Comparison of ENCODE assay signal across 20 cellular contexts in genomic region chrX:28590394-28590793, GRCh38. TPM values are rescaled to one million over a fixed set of nuclear protein-coding genes. Genes with fewer than 3 reads are reported as not detected.
A peak's percentile ranks its signal among the peaks of the same experiment; 100 is the strongest.
DNase-seq lines count a peak whose midpoint lies in the region; ATAC-seq, FAIRE-seq and TF ChIP-seq lines count a peak whose summit lies in the region.
"Had no signal": no experiment of that assay in that cellular context is flagged by ENCODE, and none has a peak within 500 bp of the region (broad histone marks: within the 10 kb centered on the region; RNA-seq: fewer than 3 reads in every experiment).

No MANE protein-coding gene starts in this region.

- POLR2A ChIA-PET in endothelial cell of umbilical vein (lab: Charles Lee) = no interaction called here
- POLR2A ChIA-PET in activated CD4-positive, alpha-beta T cell treated with anti-CD3 and anti-CD28 coated beads for 36 hours (lab: Charles Lee) = no interaction called here

- no peak for TF ChIP-seq CTCF in endothelial cell of umbilical vein (IDR thresholded peaks at IDR 0.05; ENCODE audit: extremely low read depth in 1 of 2, insufficient read depth in 1 of 2, low read depth in 1 of 2, low read length in 2 of 2)
- peak; percentile 41 for TF ChIP-seq CTCF in type B pancreatic cell (conservative IDR thresholded peaks at IDR 0.05)
- no peak for TF ChIP-seq CTCF in mammary epithelial cell (conservative IDR thresholded peaks at IDR 0.05 in 1 of 2, IDR thresholded peaks at IDR 0.05 in 1 of 2; ENCODE audit: extremely low read depth in 1 of 2, insufficient read depth in 1 of 2, low read depth in 1 of 2, low read length in 2 of 2)

- no peak overlapping the region for H3K4me3 Mint-ChIP-seq in type B pancreatic cell
- H3K4me3 Mint-ChIP-seq in activated CD4-positive, alpha-beta T cell treated with anti-CD3 and anti-CD28 coated beads for 36 hours = no peak overlapping the region
- H3K4me3 Mint-ChIP-seq: activated naive CD8-positive, alpha-beta T cell treated with anti-CD3 and anti-CD28 coated beads for 36 hours; CD14-positive monocyte; HFFc6 had no signal

- H4K20me1 ChIP-seq in endothelial cell of umbilical vein (replicated peaks; ENCODE audit: control insufficient read depth, extremely low read depth, insufficient read depth, low read length) (no peaks in the 10 kb centered on the region), mammary epithelial cell (ENCODE audit: insufficient read depth, low read length) (no peaks in the 10 kb centered on the region)

- no peaks in the 10 kb centered on the region for H3K9me3 ChIP-seq in endothelial cell of umbilical vein (replicated peaks; ENCODE audit: control insufficient read depth, insufficient read depth, low read length)
- no peaks in the 10 kb centered on the region for H3K9me3 ChIP-seq in mammary epithelial cell (replicated peaks; ENCODE audit: insufficient read depth, low read length)
- H3K9me3 ChIP-seq: mucosa of descending colon, upper lobe of left lung had no signal

- no peak for FAIRE-seq in endothelial cell of umbilical vein (lab: Jason Lieb, UNC)
- FAIRE-seq: RCC 7860 had no signal

- H3K36me3 Mint-ChIP-seq in type B pancreatic cell = no peaks in the 10 kb centered on the region
- no peaks in the 10 kb centered on the region for H3K36me3 Mint-ChIP-seq in activated CD4-positive, alpha-beta T cell treated with anti-CD3 and anti-CD28 coated beads for 36 hours (ENCODE audit: low read depth)
- H3K36me3 Mint-ChIP-seq: activated naive CD8-positive, alpha-beta T cell treated with anti-CD3 and anti-CD28 coated beads for 36 hours; CD14-positive monocyte had no signal

- H3K4me1 Mint-ChIP-seq in type B pancreatic cell (ENCODE audit: unreplicated experiment) = peaks cover 16% of the 10 kb centered on the region
- no peaks in the 10 kb centered on the region for H3K4me1 Mint-ChIP-seq in activated CD4-positive, alpha-beta T cell treated with anti-CD3 and anti-CD28 coated beads for 36 hours
- H3K4me1 Mint-ChIP-seq: activated naive CD8-positive, alpha-beta T cell treated with anti-CD3 and anti-CD28 coated beads for 36 hours; CD14-positive monocyte had no signal

- DNase-seq in NCI-H1417 (lab: John Stamatoyannopoulos, UW) (peak in 2 of 3 experiments; percentile 15 to 56), NCI-H1417 treated with DMSO at 0.1 percent for 48 hours (lab: John Stamatoyannopoulos, UW) (no peak), endothelial cell of umbilical vein (ENCODE audit: low read depth, low spot score) (peak; percentile 69), left kidney (ENCODE audit: low read depth, low spot score) (peak; percentile 20), type B pancreatic cell (ENCODE audit: extremely low spot score, unreplicated experiment) (no peak), mammary epithelial cell (no peak)
- DNase-seq in activated CD4-positive, alpha-beta T cell treated with anti-CD3 and anti-CD28 coated beads for 36 hours = no peak
- DNase-seq: activated naive CD8-positive, alpha-beta T cell treated with anti-CD3 and anti-CD28 coated beads for 36 hours; HFFc6; islet precursor cell; mucosa of descending colon; NCI-H2081; NCI-H748 treated with DMSO at 0.1 percent for 48 hours; upper lobe of left lung had no signal

- peak overlapping the region in 2 of 3 experiments; percentile 1 to 36 for H3K4me3 ChIP-seq in endothelial cell of umbilical vein (replicated peaks in 1 of 3; ENCODE audit: insufficient read depth in 1 of 3, low read depth in 1 of 3, low read length in 3 of 3)
- no peak overlapping the region for H3K4me3 ChIP-seq in mammary epithelial cell (replicated peaks in 1 of 3; ENCODE audit: insufficient read depth in 1 of 3, low read depth in 2 of 3, low read length in 3 of 3)
- H3K4me3 ChIP-seq: mucosa of descending colon, upper lobe of left lung had no signal

- dilution Hi-C loops in endothelial cell of umbilical vein (cut with MboI; ENCODE audit: extremely low pct_ligation_motif_present, low sequenced_read_pairs) (no loop called here), mammary epithelial cell (cut with HindIII; ENCODE audit: low sequenced_read_pairs) (no loop called here)

- H3K36me3 ChIP-seq in endothelial cell of umbilical vein (ENCODE audit: control insufficient read depth in 2 of 2, extremely low read depth in 1 of 2, insufficient read depth in 2 of 2, low read length in 2 of 2) (no peaks in the 10 kb centered on the region), mammary epithelial cell (ENCODE audit: insufficient read depth, low read length) (no peaks in the 10 kb centered on the region)
- H3K36me3 ChIP-seq: upper lobe of left lung had no signal

- H3K27me3 Mint-ChIP-seq in type B pancreatic cell = peaks cover 19% of the 10 kb centered on the region
- peaks cover 1% of the 10 kb centered on the region for H3K27me3 Mint-ChIP-seq in activated CD4-positive, alpha-beta T cell treated with anti-CD3 and anti-CD28 coated beads for 36 hours

- ATAC-seq in activated CD4-positive, alpha-beta T cell treated with anti-CD3 and anti-CD28 coated beads for 36 hours = no peak
- no peak for ATAC-seq in HG02840 (IDR thresholded peaks at IDR 0.05; ENCODE audit: low FRiP score, unreplicated experiment)
- ATAC-seq: mucosa of descending colon had no signal

- in situ Hi-C loops in mammary epithelial cell (cut with MboI; ENCODE audit: low sequenced_read_pairs in 2 of 2) = no loop called here

- CTCF ChIA-PET in endothelial cell of umbilical vein (lab: Charles Lee) (no interaction called here), mammary epithelial cell (lab: Charles Lee; ENCODE audit: low non-redundant PET) (no interaction called here)
- CTCF ChIA-PET in activated CD4-positive, alpha-beta T cell treated with anti-CD3 and anti-CD28 coated beads for 36 hours (lab: Charles Lee) = no interaction called here

- H2AFZ ChIP-seq in endothelial cell of umbilical vein (ENCODE audit: low read depth, low read length) = no peak overlapping the region
- H2AFZ ChIP-seq in mammary epithelial cell (ENCODE audit: low read depth, low read length) = no peak overlapping the region

- no peak for TF ChIP-seq POLR2A in endothelial cell of umbilical vein (IDR thresholded peaks at IDR 0.05; ENCODE audit: low read depth, low read length)

- H3K9me3 Mint-ChIP-seq in type B pancreatic cell = no peaks in the 10 kb centered on the region
- no peaks in the 10 kb centered on the region for H3K9me3 Mint-ChIP-seq in activated CD4-positive, alpha-beta T cell treated with anti-CD3 and anti-CD28 coated beads for 36 hours (ENCODE audit: low read depth)
- H3K9me3 Mint-ChIP-seq: activated naive CD8-positive, alpha-beta T cell treated with anti-CD3 and anti-CD28 coated beads for 36 hours; HFFc6 had no signal

- peaks cover 34% of the 10 kb centered on the region for H3K4me1 ChIP-seq in endothelial cell of umbilical vein (ENCODE audit: control insufficient read depth, extremely low read depth, insufficient read depth, low read length)
- H3K4me1 ChIP-seq in mammary epithelial cell (ENCODE audit: insufficient read depth, low read length) = no peaks in the 10 kb centered on the region
- H3K4me1 ChIP-seq: upper lobe of left lung had no signal

- no peak overlapping the region for H3K27ac ChIP-seq in endothelial cell of umbilical vein (ENCODE audit: insufficient read depth, low read depth, low read length)
- no peak overlapping the region for H3K27ac ChIP-seq in mammary epithelial cell (ENCODE audit: insufficient read depth, low read depth, low read length)
- H3K27ac ChIP-seq: 22Rv1, epithelial cell of prostate, upper lobe of left lung had no signal

- no peaks in the 10 kb centered on the region for H3K9me1 ChIP-seq in endothelial cell of umbilical vein (replicated peaks; ENCODE audit: control insufficient read depth, extremely low read depth, insufficient read depth, low read length)

- H3K27me3 ChIP-seq in endothelial cell of umbilical vein (ENCODE audit: control insufficient read depth in 2 of 2, insufficient read depth in 2 of 2, low read length in 2 of 2) (no peaks in the 10 kb centered on the region), mammary epithelial cell (ENCODE audit: insufficient read depth, low read length) (peaks cover 10% of the 10 kb centered on the region)

- WGBS in mammary epithelial cell (ENCODE audit: low coverage, missing lambda C conversion rate) = 26% methylated on average over 2 of the region's 2 CpGs

- H3K4me2 ChIP-seq in endothelial cell of umbilical vein (ENCODE audit: insufficient read depth, low read length) = peak overlapping the region; percentile 70
- H3K4me2 ChIP-seq in mammary epithelial cell (ENCODE audit: insufficient read depth, low read depth, low read length) = no peak overlapping the region

- H3K79me2 ChIP-seq in endothelial cell of umbilical vein (ENCODE audit: control insufficient read depth, insufficient read depth, low read length) = no peaks in the 10 kb centered on the region
- H3K79me2 ChIP-seq in mammary epithelial cell (ENCODE audit: insufficient read depth, low read length) = no peaks in the 10 kb centered on the region

- H3K27ac Mint-ChIP-seq in type B pancreatic cell = no peak overlapping the region
- no peak overlapping the region for H3K27ac Mint-ChIP-seq in activated CD4-positive, alpha-beta T cell treated with anti-CD3 and anti-CD28 coated beads for 36 hours
- H3K27ac Mint-ChIP-seq: activated naive CD8-positive, alpha-beta T cell treated with anti-CD3 and anti-CD28 coated beads for 36 hours; CD14-positive monocyte; HFFc6 had no signal

- intact Hi-C loops in endothelial cell of umbilical vein (cut with micrococcal nuclease) = loop anchor here (2.0 kb wide), 2 partner anchors 454 to 1070 kb away; no protein-coding TSS in a partner anchor
- intact Hi-C loops in mammary epithelial cell (cut with micrococcal nuclease) = no loop called here
- intact Hi-C loops in activated CD4-positive, alpha-beta T cell treated with anti-CD3 and anti-CD28 coated beads for 36 hours (cut with DNase I, micrococcal nuclease) = no loop called here

- H3K9ac ChIP-seq in endothelial cell of umbilical vein (replicated peaks; ENCODE audit: extremely low read depth, insufficient read depth, low read length) = peak overlapping the region; percentile 16
- H3K9ac ChIP-seq in mammary epithelial cell (ENCODE audit: insufficient read depth, low read length) = no peak overlapping the region

- BruUV-seq in endothelial cell of umbilical vein (replicated peaks; lab: Mats Ljungman, UMichigan) (no TSS peak), mammary epithelial cell (replicated peaks; lab: Mats Ljungman, UMichigan) (no TSS peak)

RNA-seq across cellular contexts. Expression of gene IL1RAPL1, which starts 3.1 kb away (rescaled TPM):
- total RNA-seq in endothelial cell of umbilical vein = 1.3 and 1.6 TPM in 2 replicates
- polyA plus RNA-seq in endothelial cell of umbilical vein = 0.79 and 0.84 TPM in 2 replicates
- 0.35 and 0.49 TPM in 2 replicates for polyA plus RNA-seq in endothelial cell of umbilical vein (2011; cell fraction: cytosol; rRNA removed)
- 1.9 and 2.2 TPM in 2 replicates for polyA plus RNA-seq in endothelial cell of umbilical vein (2011; cell fraction: nucleus; rRNA removed)
- polyA plus RNA-seq in endothelial cell of umbilical vein (2012) = 0.28 and 0.42 TPM in 2 replicates
- 4.5 and 5.9 TPM in 2 replicates for polyA minus RNA-seq in endothelial cell of umbilical vein
- not detected for polyA minus RNA-seq in endothelial cell of umbilical vein (2011; cell fraction: cytosol; rRNA and poly(A)+ RNA removed)
- polyA minus RNA-seq in endothelial cell of umbilical vein (2011; cell fraction: nucleus; rRNA and poly(A)+ RNA removed) = 17.5 and 19.0 TPM in 2 replicates
- total RNA-seq in type B pancreatic cell (ENCODE audit: low replicate concordance) = 0.48 and 2.6 TPM in 2 replicates
- under 1 TPM in 1 of 2 donors, not detected in 1; 0.17 TPM for total RNA-seq in mammary epithelial cell
- polyA plus RNA-seq in mammary epithelial cell = 0.16 TPM
- not detected for polyA minus RNA-seq in mammary epithelial cell
- not detected for total RNA-seq in activated CD4-positive, alpha-beta T cell treated with anti-CD3 and anti-CD28 coated beads for 36 hours
- total RNA-seq: activated naive CD8-positive, alpha-beta T cell treated with anti-CD3 and anti-CD28 coated beads for 36 hours; chondrocyte; HFFc6 had no signal
- polyA plus RNA-seq: CD14-positive monocyte had no signal

Comparison
In these comparisons a context has a peak if more than half of its experiments do, and no peak if none do; other contexts are left out.
1. DNase-seq: peak in NCI-H1417 (2 of 3), endothelial cell of umbilical vein (single experiment) and left kidney (single experiment); none in NCI-H1417 treated with DMSO at 0.1 percent for 48 hours (single experiment), type B pancreatic cell (single experiment), mammary epithelial cell (single experiment) and activated CD4-positive, alpha-beta T cell treated with anti-CD3 and anti-CD28 coated beads for 36 hours (single experiment).
2. H3K4me3 ChIP-seq: peak in endothelial cell of umbilical vein (2 of 3); none in mammary epithelial cell (0 of 3).